In genomic region chr21:43211085-43212071, GRCh38 we compare ENCODE assay signal across 13 cellular contexts. TPM values are rescaled to one million over a fixed set of nuclear protein-coding genes. Genes with fewer than 3 reads are reported as not detected.
DNase-seq lines count a peak whose midpoint lies in the region; ATAC-seq and TF ChIP-seq lines count a peak whose summit lies in the region.
"Had no signal": no experiment of that assay in that cellular context is flagged by ENCODE, and none has a peak within 500 bp of the region (broad histone marks: within the 10 kb centered on the region; RNA-seq: fewer than 3 reads in every experiment).

No MANE protein-coding gene starts in this region.

- H3K4me3 Mint-ChIP-seq in activated naive CD8-positive, alpha-beta T cell treated with anti-CD3 and anti-CD28 coated beads, Interleukin-2, amount 10 ng/mL, durations not matched to agents 7 days and 5 days: no peak overlapping the region
- H3K4me3 Mint-ChIP-seq in activated naive CD8-positive, alpha-beta T cell treated with anti-CD3 and anti-CD28 coated beads for 36 hours: no peak overlapping the region

- no peak overlapping the region for H3K27ac ChIP-seq in brain microvascular endothelial cell
- H3K27ac ChIP-seq in liver (ENCODE audit: low read depth in 1 of 2, low read length in 2 of 2): peak overlapping the region in 1 of 2 donors; percentile 13
- H3K27ac ChIP-seq: esophagus muscularis mucosa, skin epidermis, vagina had no signal

- H3K27me3 ChIP-seq in brain microvascular endothelial cell (replicated peaks) (no peaks in the 10 kb centered on the region), liver (ENCODE audit: control insufficient read depth in 4 of 4, insufficient read depth in 4 of 4, low read length in 3 of 4) (no peaks in the 10 kb centered on the region)
- H3K27me3 ChIP-seq: vagina had no signal

- H3K4me3 ChIP-seq in brain microvascular endothelial cell (ENCODE audit: low read depth, low read length): no peak overlapping the region
- H3K4me3 ChIP-seq in liver (ENCODE audit: low read depth in 1 of 3, low read length in 3 of 3): no peak overlapping the region
- H3K4me3 ChIP-seq: esophagus muscularis mucosa, skin epidermis, vagina had no signal

- ATAC-seq in activated naive CD8-positive, alpha-beta T cell treated with anti-CD3 and anti-CD28 coated beads, Interleukin-2, amount 10 ng/mL, durations not matched to agents 7 days and 5 days (ENCODE audit: low read depth): no peak
- ATAC-seq in GM19023 (IDR thresholded peaks at IDR 0.05; ENCODE audit: unreplicated experiment): no peak
- no peak for ATAC-seq in GM18505 (IDR thresholded peaks at IDR 0.05; ENCODE audit: unreplicated experiment)

- in situ Hi-C loops in brain microvascular endothelial cell (cut with HindIII; ENCODE audit: low pct_ligation_motif_present, low sequenced_read_pairs): no loop called here

- H3K36me3 ChIP-seq in brain microvascular endothelial cell (replicated peaks): no peaks in the 10 kb centered on the region
- H3K36me3 ChIP-seq in liver (ENCODE audit: control insufficient read depth in 4 of 4, insufficient read depth in 3 of 4, low read depth in 1 of 4, low read length in 3 of 4): no peaks in the 10 kb centered on the region
- H3K36me3 ChIP-seq: esophagus muscularis mucosa, vagina had no signal

- TF ChIP-seq CTCF in brain microvascular endothelial cell (IDR thresholded peaks at IDR 0.05; ENCODE audit: low read depth, low read length, missing control alignments) (peak; percentile 62), liver (IDR thresholded peaks at IDR 0.05; ENCODE audit: low read depth, low read length, missing input control) (peak; percentile 49)

- no peak for TF ChIP-seq POLR2A in GM18505 (IDR thresholded peaks at IDR 0.05; ENCODE audit: borderline replicate concordance, extremely low read depth, insufficient read depth, insufficient read length)

- no peaks in the 10 kb centered on the region for H3K4me1 Mint-ChIP-seq in activated naive CD8-positive, alpha-beta T cell treated with anti-CD3 and anti-CD28 coated beads, Interleukin-2, amount 10 ng/mL, durations not matched to agents 7 days and 5 days
- H3K4me1 Mint-ChIP-seq in activated naive CD8-positive, alpha-beta T cell treated with anti-CD3 and anti-CD28 coated beads for 36 hours: no peaks in the 10 kb centered on the region

- H3K27ac Mint-ChIP-seq in activated naive CD8-positive, alpha-beta T cell treated with anti-CD3 and anti-CD28 coated beads, Interleukin-2, amount 10 ng/mL, durations not matched to agents 7 days and 5 days: no peak overlapping the region
- H3K27ac Mint-ChIP-seq in activated naive CD8-positive, alpha-beta T cell treated with anti-CD3 and anti-CD28 coated beads for 36 hours: no peak overlapping the region

- H3K9me3 Mint-ChIP-seq in activated naive CD8-positive, alpha-beta T cell treated with anti-CD3 and anti-CD28 coated beads, Interleukin-2, amount 10 ng/mL, durations not matched to agents 7 days and 5 days: no peaks in the 10 kb centered on the region
- no peaks in the 10 kb centered on the region for H3K9me3 Mint-ChIP-seq in activated naive CD8-positive, alpha-beta T cell treated with anti-CD3 and anti-CD28 coated beads for 36 hours

- H3K9me3 ChIP-seq in liver (ENCODE audit: control insufficient read depth in 4 of 4, low read length in 3 of 4): no peaks in the 10 kb centered on the region
- H3K9me3 ChIP-seq: esophagus muscularis mucosa, vagina had no signal

- peak overlapping the region in 1 of 2 donors; percentile 49 for H3K9ac ChIP-seq in liver (ENCODE audit: low read depth in 1 of 2, low read length in 2 of 2)

- WGBS in liver: 37% methylated on average over 28 of the region's 28 CpGs

- H3K4me1 ChIP-seq in liver (ENCODE audit: control insufficient read depth in 4 of 4, insufficient read depth in 4 of 4, low read length in 3 of 4): peaks cover 3 to 13% (median 8%) of the 10 kb centered on the region in 4 donors

- H3K27me3 Mint-ChIP-seq in activated naive CD8-positive, alpha-beta T cell treated with anti-CD3 and anti-CD28 coated beads, Interleukin-2, amount 10 ng/mL, durations not matched to agents 7 days and 5 days: peaks cover 6% of the 10 kb centered on the region
- peaks cover 17% of the 10 kb centered on the region for H3K27me3 Mint-ChIP-seq in activated naive CD8-positive, alpha-beta T cell treated with anti-CD3 and anti-CD28 coated beads for 36 hours

- peak; percentile 92 to 96 for TF ChIP-seq RAD21 in liver (IDR thresholded peaks at IDR 0.05)

- no peaks in the 10 kb centered on the region for H3K36me3 Mint-ChIP-seq in activated naive CD8-positive, alpha-beta T cell treated with anti-CD3 and anti-CD28 coated beads, Interleukin-2, amount 10 ng/mL, durations not matched to agents 7 days and 5 days
- no peaks in the 10 kb centered on the region for H3K36me3 Mint-ChIP-seq in activated naive CD8-positive, alpha-beta T cell treated with anti-CD3 and anti-CD28 coated beads for 36 hours

- peak; percentile 25 for DNase-seq in activated naive CD8-positive, alpha-beta T cell treated with anti-CD3 and anti-CD28 coated beads, Interleukin-2, amount 10 ng/mL, durations not matched to agents 7 days and 5 days
- DNase-seq in activated naive CD8-positive, alpha-beta T cell treated with anti-CD3 and anti-CD28 coated beads for 36 hours: no peak
- DNase-seq in brain microvascular endothelial cell (no peak), ureter (ENCODE audit: low spot score) (peak; percentile 45), GOT3 (lab: John Stamatoyannopoulos, UW) (no peak)

- POLR2A ChIA-PET in activated naive CD8-positive, alpha-beta T cell treated with anti-CD3 and anti-CD28 coated beads, Interleukin-2, amount 10 ng/mL, durations not matched to agents 7 days and 5 days (lab: Charles Lee): interaction anchor here (1.6 kb wide), 1 partner anchor 19 kb away, joined by 3 read pairs; no protein-coding TSS in a partner anchor

TF ChIP-seq in liver, 16 proteins besides CTCF, POLR2A, EP300 and RAD21 (continues in another document):
- TF ChIP-seq JUND (IDR thresholded peaks at IDR 0.05): peak in 1 of 2 donors; percentile 29
- no peak for TF ChIP-seq FOXA2 (IDR thresholded peaks at IDR 0.05)
- TF ChIP-seq ATF3 (IDR thresholded peaks at IDR 0.05): no peak
- no peak for TF ChIP-seq TAF1 (conservative IDR thresholded peaks at IDR 0.05)
- peak; percentile 73 for TF ChIP-seq YY1 (IDR thresholded peaks at IDR 0.05)
- TF ChIP-seq HNF4G (IDR thresholded peaks at IDR 0.05): peak; percentile 42
- TF ChIP-seq ZBTB33 (IDR thresholded peaks at IDR 0.05): no peak
- TF ChIP-seq MAX (IDR thresholded peaks at IDR 0.05): no peak
- TF ChIP-seq SP1 (IDR thresholded peaks at IDR 0.05): peak; percentile 78
- no peak for TF ChIP-seq EGR1 (IDR thresholded peaks at IDR 0.05; ENCODE audit: low read depth in 2 of 2)
- TF ChIP-seq HNF4A (conservative IDR thresholded peaks at IDR 0.05): peak; percentile 75 to 83
- peak; percentile 90 for TF ChIP-seq NR2F2 (IDR thresholded peaks at IDR 0.05)
- peak; percentile 54 for TF ChIP-seq REST (IDR thresholded peaks at IDR 0.05)

RNA-seq across cellular contexts. Expression of gene CRYAA, which starts 42.6 kb away (rescaled TPM):
- total RNA-seq in activated naive CD8-positive, alpha-beta T cell treated with anti-CD3 and anti-CD28 coated beads, Interleukin-2, amount 10 ng/mL, durations not matched to agents 7 days and 5 days: not detected
- total RNA-seq in activated naive CD8-positive, alpha-beta T cell treated with anti-CD3 and anti-CD28 coated beads for 36 hours: not detected
- total RNA-seq in liver: under 1 TPM in 1 of 2 donors, not detected in 1; 0.84 TPM
- 1 to 10 TPM in 1 of 2 donors, under 1 TPM in 1; 0.57 to 1.9 TPM for polyA plus RNA-seq in liver
- not detected for total RNA-seq in ureter
- total RNA-seq: activated CD8-positive, alpha-beta memory T cell treated with anti-CD3 and anti-CD28 coated beads for 36 hours; Daoy; esophagus muscularis mucosa; vagina had no signal

Comparison
In these comparisons a context has a peak if more than half of its experiments do, and no peak if none do; other contexts are left out.
1. DNase-seq: peak in activated naive CD8-positive, alpha-beta T cell treated with anti-CD3 and anti-CD28 coated beads, Interleukin-2, amount 10 ng/mL, durations not matched to agents 7 days and 5 days (single experiment) and ureter (single experiment); none in activated naive CD8-positive, alpha-beta T cell treated with anti-CD3 and anti-CD28 coated beads for 36 hours (single experiment), brain microvascular endothelial cell (single experiment) and GOT3 (single experiment).